In the genomic region with DNA sequence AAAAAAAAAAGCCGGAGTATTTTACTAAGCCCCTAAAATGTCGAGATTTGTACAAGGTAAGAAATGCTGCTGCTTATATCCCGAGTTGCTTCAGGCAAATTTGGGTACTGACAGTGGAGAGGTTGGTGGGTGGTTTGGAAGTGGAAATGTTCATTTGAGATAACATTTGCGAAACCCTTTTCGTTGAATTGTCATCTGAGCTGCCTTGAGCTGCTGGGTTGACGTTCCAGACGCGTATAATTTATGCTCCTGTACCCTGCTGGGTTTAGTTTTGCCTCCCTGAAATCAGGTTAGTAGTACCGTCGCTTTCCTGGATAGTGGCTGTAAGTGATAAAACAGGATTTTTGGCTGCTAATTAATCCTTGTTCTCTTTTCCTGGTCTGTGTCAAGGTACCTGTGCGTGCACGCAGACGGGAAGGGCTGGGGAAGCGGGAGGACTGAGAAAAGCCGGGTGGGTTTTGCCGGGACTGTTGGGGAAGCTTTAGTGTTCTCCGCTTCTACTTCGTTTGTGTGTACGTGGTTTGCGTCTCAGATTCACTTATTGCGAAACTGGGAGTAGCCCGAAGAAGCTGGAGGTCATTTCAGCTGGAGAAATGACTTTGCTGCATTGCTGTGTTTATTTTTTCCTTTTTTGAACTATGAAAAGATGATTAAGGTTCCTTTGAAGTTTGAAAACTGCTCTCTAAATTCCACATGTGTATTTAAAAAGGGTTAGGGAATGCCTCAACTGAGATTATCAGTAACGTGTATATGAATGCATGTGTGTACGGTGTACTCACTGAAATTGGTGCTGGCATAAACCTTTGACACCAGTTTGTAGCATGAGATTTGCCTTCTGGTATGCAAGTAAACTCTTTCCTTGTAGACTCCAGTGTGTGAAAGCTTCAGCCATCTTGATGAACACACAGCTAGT, we compare ENCODE assay signal across 8 cellular contexts. TPM values are rescaled to one million over a fixed set of nuclear protein-coding genes. Genes with fewer than 3 reads are reported as not detected.
DNase-seq lines count a peak whose midpoint lies in the region; ATAC-seq and TF ChIP-seq lines count a peak whose summit lies in the region.

No MANE protein-coding gene starts in this region.

- peaks cover 9 to 28% of the 10 kb centered on the region in 2 experiments for H3K4me1 ChIP-seq in SK-N-SH (ENCODE audit: control insufficient read depth in 1 of 2, insufficient read depth in 2 of 2, low read depth in 1 of 2, low read length in 1 of 2)
- peaks cover 3% of the 10 kb centered on the region for H3K4me1 ChIP-seq in parathyroid adenoma

- DNase-seq in SK-N-SH (peak; percentile 11), NCI-H2107 treated with DMSO at 0.1 percent for 48 hours (lab: John Stamatoyannopoulos, UW; ENCODE audit: unreplicated experiment) (peak; percentile 64), head of caudate nucleus (peak in 28 of 42 donors; percentile 6 to 56 (median 30)), HPDE6-E6E7 (ENCODE audit: extremely low spot score) (no peak)
- peak in 1 of 2 donors; percentile 19 for DNase-seq in activated naive CD4-positive, alpha-beta T cell treated with anti-CD3 and anti-CD28 coated beads, Interleukin-2, amount 50 U/mL, for 72 hours (ENCODE audit: low spot score in 2 of 2)

- peak overlapping the region; percentile 92 for H3K27ac ChIP-seq in SK-N-SH (ENCODE audit: low read depth in 2 of 2, low read length in 1 of 2)
- H3K27ac ChIP-seq in parathyroid adenoma, result peak overlapping the region; percentile 99

- TF ChIP-seq EP300 in SK-N-SH (IDR thresholded peaks at IDR 0.05; ENCODE audit: borderline replicate concordance in 1 of 2, low read depth in 1 of 2, low read length in 1 of 2), result no peak

- H3K79me2 ChIP-seq in SK-N-SH (ENCODE audit: insufficient read depth) (peaks cover 57% of the 10 kb centered on the region), parathyroid adenoma (peaks cover 30% of the 10 kb centered on the region)

- H3K4me2 ChIP-seq in SK-N-SH (peak overlapping the region; percentile 80), parathyroid adenoma (ENCODE audit: low read length) (peak overlapping the region; percentile 90)

- H3K9ac ChIP-seq in SK-N-SH (peak overlapping the region; percentile 95), parathyroid adenoma (peak overlapping the region; percentile 95)

- WGBS in SK-N-SH (ENCODE audit: low lambda C conversion rate), result 7% methylated on average over 24 of the region's 24 CpGs

- H3K9me3 ChIP-seq in SK-N-SH, result no peaks in the 10 kb centered on the region
- no peaks in the 10 kb centered on the region for H3K9me3 ChIP-seq in parathyroid adenoma (ENCODE audit: control insufficient read depth, low read length)

- H4K20me1 ChIP-seq in SK-N-SH (ENCODE audit: insufficient read depth), result peaks cover 18% of the 10 kb centered on the region; the same call in 1 of the 2 replicates

- peaks cover 2 to 3% of the 10 kb centered on the region in 2 donors for H3K9me3 Mint-ChIP-seq in activated naive CD4-positive, alpha-beta T cell treated with anti-CD3 and anti-CD28 coated beads, Interleukin-2, amount 50 U/mL, for 72 hours

- no peak for TF ChIP-seq CTCF in SK-N-SH (IDR thresholded peaks at IDR 0.05)
- TF ChIP-seq CTCF in parathyroid adenoma (IDR thresholded peaks at IDR 0.05), result no peak

- H3K4me3 ChIP-seq in SK-N-SH (ENCODE audit: low read depth in 2 of 2, low read length in 1 of 2) (peak overlapping the region; percentile 80 to 96), parathyroid adenoma (ENCODE audit: low read depth, low read length) (peak overlapping the region; percentile 93)

- peaks cover 10% of the 10 kb centered on the region for H3F3A ChIP-seq in SK-N-SH (replicated peaks; ENCODE audit: insufficient read depth)

- H3K27ac Mint-ChIP-seq in activated naive CD4-positive, alpha-beta T cell treated with anti-CD3 and anti-CD28 coated beads, Interleukin-2, amount 50 U/mL, for 72 hours, result peak overlapping the region; percentile 94 to 99

- H3K36me3 Mint-ChIP-seq in activated naive CD4-positive, alpha-beta T cell treated with anti-CD3 and anti-CD28 coated beads, Interleukin-2, amount 50 U/mL, for 72 hours, result peaks cover 12 to 38% of the 10 kb centered on the region in 2 donors

- no peak for ATAC-seq in SK-N-SH treated with all-trans-retinoic acid at 6 μM for 48 hours
- ATAC-seq in activated naive CD4-positive, alpha-beta T cell treated with anti-CD3 and anti-CD28 coated beads, Interleukin-2, amount 50 U/mL, for 72 hours, result no peak
- ATAC-seq in GM18502 (IDR thresholded peaks at IDR 0.05; ENCODE audit: poor library complexity, unreplicated experiment), result no peak

- CTCF ChIA-PET in SK-N-SH (lab: Yijun Ruan, JAX), result interaction anchor here (0.8 to 2.4 kb wide), 4 partner anchors 18 to 431 kb away, joined by 3 to 8 read pairs (median 6); no protein-coding TSS in a partner anchor

- no peaks in the 10 kb centered on the region for H3K9me2 ChIP-seq in SK-N-SH

- intact Hi-C loops in head of caudate nucleus (cut with DNase I), result loop anchor here (5.0 kb wide), 1 partner anchor 255 kb away; the partner anchor contains the start of genes MDH1 and WDPCP

- H3K27me3 ChIP-seq in SK-N-SH (ENCODE audit: insufficient read depth), result no peaks in the 10 kb centered on the region
- no peaks in the 10 kb centered on the region for H3K27me3 ChIP-seq in parathyroid adenoma (ENCODE audit: control insufficient read depth, insufficient read depth, low read length)

- no peak for TF ChIP-seq RAD21 in SK-N-SH (IDR thresholded peaks at IDR 0.05; ENCODE audit: low read length)

- H3K36me3 ChIP-seq in SK-N-SH (replicated peaks in 1 of 2; ENCODE audit: control insufficient read depth in 1 of 2, insufficient read depth in 2 of 2, low read length in 1 of 2), result no peaks in the 10 kb centered on the region
- no peaks in the 10 kb centered on the region for H3K36me3 ChIP-seq in parathyroid adenoma (ENCODE audit: control insufficient read depth, insufficient read depth, low read length)

- H2AFZ ChIP-seq in SK-N-SH (ENCODE audit: low read depth) (peak overlapping the region; percentile 77), parathyroid adenoma (peak overlapping the region; percentile 95)

- POLR2A ChIA-PET in SK-N-SH (lab: Yijun Ruan, JAX), result interaction anchor here (0.7 to 1.9 kb wide), 3 partner anchors 11 to 254 kb away, joined by 3 to 10 read pairs (median 4); partner anchors contain the start of genes MDH1 and WDPCP

TF ChIP-seq in SK-N-SH, 30 proteins besides CTCF, POLR2A, EP300 and RAD21:
- no peak for TF ChIP-seq RCOR1 (IDR thresholded peaks at IDR 0.05; ENCODE audit: low read length)
- TF ChIP-seq PBX3 (IDR thresholded peaks at IDR 0.05), result no peak
- TF ChIP-seq, protein P1, sequence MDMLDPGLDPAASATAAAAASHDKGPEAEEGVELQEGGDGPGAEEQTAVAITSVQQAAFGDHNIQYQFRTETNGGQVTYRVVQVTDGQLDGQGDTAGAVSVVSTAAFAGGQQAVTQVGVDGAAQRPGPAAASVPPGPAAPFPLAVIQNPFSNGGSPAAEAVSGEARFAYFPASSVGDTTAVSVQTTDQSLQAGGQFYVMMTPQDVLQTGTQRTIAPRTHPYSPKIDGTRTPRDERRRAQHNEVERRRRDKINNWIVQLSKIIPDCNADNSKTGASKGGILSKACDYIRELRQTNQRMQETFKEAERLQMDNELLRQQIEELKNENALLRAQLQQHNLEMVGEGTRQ (IDR thresholded peaks at IDR 0.05; ENCODE audit: borderline replicate concordance, low read depth, low read length), result no peak
- TF ChIP-seq YY1 (IDR thresholded peaks at IDR 0.05; ENCODE audit: low read depth), result no peak

TF ChIP-seq in SK-N-SH treated with all-trans-retinoic acid at 6 μM for 48 hours, 23 proteins besides CTCF, POLR2A, EP300 and RAD21:
- no peak for TF ChIP-seq PPARA (CRISPR knock-in tag; IDR thresholded peaks at IDR 0.05; ENCODE audit: borderline replicate concordance)
- no peak for TF ChIP-seq CSDC2 (CRISPR knock-in tag; IDR thresholded peaks at IDR 0.05)
- no peak for TF ChIP-seq ISL1 (CRISPR knock-in tag; IDR thresholded peaks at IDR 0.05)
- no peak for TF ChIP-seq ARNTL (CRISPR knock-in tag; IDR thresholded peaks at IDR 0.05; ENCODE audit: borderline replicate concordance, low read depth)
- TF ChIP-seq GLIS3 (CRISPR knock-in tag; IDR thresholded peaks at IDR 0.05), result no peak
- TF ChIP-seq SNAI2 (CRISPR knock-in tag; IDR thresholded peaks at IDR 0.05), result no peak
- TF ChIP-seq ZNF8 (CRISPR knock-in tag; IDR thresholded peaks at IDR 0.05), result no peak
- TF ChIP-seq, protein P2, sequence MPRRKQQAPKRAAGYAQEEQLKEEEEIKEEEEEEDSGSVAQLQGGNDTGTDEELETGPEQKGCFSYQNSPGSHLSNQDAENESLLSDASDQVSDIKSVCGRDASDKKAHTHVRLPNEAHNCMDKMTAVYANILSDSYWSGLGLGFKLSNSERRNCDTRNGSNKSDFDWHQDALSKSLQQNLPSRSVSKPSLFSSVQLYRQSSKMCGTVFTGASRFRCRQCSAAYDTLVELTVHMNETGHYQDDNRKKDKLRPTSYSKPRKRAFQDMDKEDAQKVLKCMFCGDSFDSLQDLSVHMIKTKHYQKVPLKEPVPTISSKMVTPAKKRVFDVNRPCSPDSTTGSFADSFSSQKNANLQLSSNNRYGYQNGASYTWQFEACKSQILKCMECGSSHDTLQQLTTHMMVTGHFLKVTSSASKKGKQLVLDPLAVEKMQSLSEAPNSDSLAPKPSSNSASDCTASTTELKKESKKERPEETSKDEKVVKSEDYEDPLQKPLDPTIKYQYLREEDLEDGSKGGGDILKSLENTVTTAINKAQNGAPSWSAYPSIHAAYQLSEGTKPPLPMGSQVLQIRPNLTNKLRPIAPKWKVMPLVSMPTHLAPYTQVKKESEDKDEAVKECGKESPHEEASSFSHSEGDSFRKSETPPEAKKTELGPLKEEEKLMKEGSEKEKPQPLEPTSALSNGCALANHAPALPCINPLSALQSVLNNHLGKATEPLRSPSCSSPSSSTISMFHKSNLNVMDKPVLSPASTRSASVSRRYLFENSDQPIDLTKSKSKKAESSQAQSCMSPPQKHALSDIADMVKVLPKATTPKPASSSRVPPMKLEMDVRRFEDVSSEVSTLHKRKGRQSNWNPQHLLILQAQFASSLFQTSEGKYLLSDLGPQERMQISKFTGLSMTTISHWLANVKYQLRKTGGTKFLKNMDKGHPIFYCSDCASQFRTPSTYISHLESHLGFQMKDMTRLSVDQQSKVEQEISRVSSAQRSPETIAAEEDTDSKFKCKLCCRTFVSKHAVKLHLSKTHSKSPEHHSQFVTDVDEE (CRISPR knock-in tag; IDR thresholded peaks at IDR 0.05), result no peak
- TF ChIP-seq OSR1 (CRISPR knock-in tag; IDR thresholded peaks at IDR 0.05), result no peak

RNA-seq across cellular contexts. Expression of gene UGP2, which starts 0.7 kb away (rescaled TPM):
- polyA plus RNA-seq in SK-N-SH (2012; rRNA removed), result 30.1 and 39.1 TPM in 2 replicates
- 55.9 and 74.5 TPM in 2 replicates for polyA plus RNA-seq in SK-N-SH (2012; cell fraction: cytosol; rRNA removed)
- 10.6 and 24.6 TPM in 2 replicates for polyA plus RNA-seq in SK-N-SH (2012; cell fraction: nucleus; rRNA removed)
- total RNA-seq in activated naive CD4-positive, alpha-beta T cell treated with anti-CD3 and anti-CD28 coated beads, Interleukin-2, amount 50 U/mL, for 72 hours, result 100 to 1,000 TPM in 1 of 2 donors, 10 to 100 TPM in 1; 97.2 to 100 TPM
